ENCODE assay signal across 27 cellular contexts in the genomic region with DNA sequence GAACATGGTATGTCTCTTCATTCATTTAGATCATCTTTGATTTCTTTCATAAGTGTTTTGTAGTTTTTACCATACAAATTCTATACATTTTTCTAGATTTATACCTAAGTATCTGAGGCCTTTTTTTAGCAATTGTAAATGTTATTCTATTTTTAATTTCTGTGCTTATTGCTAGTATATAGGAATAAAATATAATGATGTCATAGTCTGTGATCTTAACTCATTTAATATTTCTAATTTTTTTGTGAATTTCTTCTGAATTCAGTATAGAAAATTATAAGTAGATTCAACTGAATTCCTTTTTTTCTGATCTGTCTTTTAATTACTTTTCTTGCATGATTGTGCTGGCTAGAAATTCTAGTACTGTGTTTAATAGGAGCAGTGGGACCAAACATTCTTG.
"Had no signal": no experiment of that assay in that cellular context is flagged by ENCODE, and none has a peak within 500 bp of the region (broad histone marks: within the 10 kb centered on the region; RNA-seq: fewer than 3 reads in every experiment).

No MANE protein-coding gene starts in this region.

- H3K36me3 ChIP-seq: colonic mucosa, esophagus muscularis mucosa, esophagus squamous epithelium, gastrocnemius medialis, gastroesophageal sphincter, heart left ventricle, heart right ventricle had no signal

- H3K9me3 ChIP-seq: colonic mucosa, esophagus muscularis mucosa, esophagus squamous epithelium, gastrocnemius medialis had no signal

- FAIRE-seq: colon, endometrium, endothelial cell of umbilical vein had no signal

- H3K27ac ChIP-seq: colonic mucosa, coronary artery, dorsolateral prefrontal cortex, epithelial cell of prostate, esophagus muscularis mucosa, esophagus squamous epithelium, foreskin keratinocyte, gastrocnemius medialis, gastroesophageal sphincter, heart left ventricle, heart right ventricle had no signal

- H3K4me3 ChIP-seq: colonic mucosa, coronary artery, dorsolateral prefrontal cortex, esophagus muscularis mucosa, esophagus squamous epithelium, gastrocnemius medialis, gastroesophageal sphincter, heart left ventricle, heart right ventricle had no signal

- H3K4me1 ChIP-seq: colonic mucosa, esophagus muscularis mucosa, esophagus squamous epithelium, foreskin keratinocyte, gastrocnemius medialis, gastroesophageal sphincter, heart left ventricle, heart right ventricle had no signal

- H3K27me3 ChIP-seq: colonic mucosa, dorsolateral prefrontal cortex, esophagus muscularis mucosa, esophagus squamous epithelium, foreskin keratinocyte, gastrocnemius medialis, gastroesophageal sphincter, heart left ventricle, heart right ventricle had no signal

- ATAC-seq: effector memory CD8-positive, alpha-beta T cell; esophagus mucosa; foreskin keratinocyte; gastrocnemius medialis; gastroesophageal sphincter; heart left ventricle; heart right ventricle had no signal

- DNase-seq: colonic mucosa; cortex of kidney; dermis blood vessel endothelial cell; dorsolateral prefrontal cortex; effector CD4-positive, alpha-beta T cell; effector CD8-positive, alpha-beta T cell; effector memory CD4-positive, alpha-beta T cell; effector memory CD8-positive, alpha-beta T cell; endodermal cell; erythroblast; esophagus squamous epithelium; foreskin fibroblast; foreskin keratinocyte; foreskin melanocyte; gastrocnemius medialis; glutamatergic neuron; head of caudate nucleus; heart left ventricle; heart right ventricle had no signal
